Comparison of ENCODE assay signal across 8 cellular contexts in the genomic region with DNA sequence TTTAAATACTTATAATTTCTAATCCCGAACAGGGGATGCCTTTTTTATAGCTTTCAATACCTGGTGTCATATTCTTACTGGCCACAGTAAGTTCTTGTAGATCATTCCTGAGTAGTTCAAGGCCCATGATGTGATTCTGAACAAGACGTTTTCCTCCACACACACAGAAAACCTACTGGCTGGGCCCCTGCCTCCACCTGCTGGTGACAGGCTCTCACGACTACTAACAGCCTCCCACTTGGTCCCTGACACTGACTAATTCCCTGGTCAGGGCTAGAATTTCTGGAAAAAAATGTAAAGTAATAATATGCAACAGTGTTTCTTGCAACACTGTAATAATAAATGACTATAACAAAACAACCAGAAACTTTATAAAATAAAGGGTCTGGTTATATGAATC. TPM values are rescaled to one million over a fixed set of nuclear protein-coding genes. Genes with fewer than 3 reads are reported as not detected.
DNase-seq lines count a peak whose midpoint lies in the region; TF ChIP-seq lines count a peak whose summit lies in the region.

No MANE protein-coding gene starts in this region.

- H3K4me3 Mint-ChIP-seq in activated T-cell treated with anti-CD3 and anti-CD28 coated beads, Interleukin-2, amount 50 U/mL, for 24 hours, result no peak overlapping the region
- no peak overlapping the region for H3K4me3 Mint-ChIP-seq in osteocyte (ENCODE audit: unreplicated experiment)
- H3K4me3 Mint-ChIP-seq in activated T-helper 1 cell treated with anti-CD3 and anti-CD28 coated beads, Interleukin-12 subunit alpha, Interleukin-12 subunit beta, Interleukin-2, Interleukin-4 antibody, amounts not matched to agents 30 ng/mL and 10 ng/mL and 1 ng/mL, durations not matched to agents 14 hours and 24 hours and 36 hours, result no peak overlapping the region

- no peaks in the 10 kb centered on the region for H3K9me3 Mint-ChIP-seq in activated T-cell treated with anti-CD3 and anti-CD28 coated beads, Interleukin-2, amount 50 U/mL, for 24 hours
- H3K9me3 Mint-ChIP-seq in osteocyte (ENCODE audit: unreplicated experiment), result no peaks in the 10 kb centered on the region
- H3K9me3 Mint-ChIP-seq in activated T-helper 1 cell treated with anti-CD3 and anti-CD28 coated beads, Interleukin-12 subunit alpha, Interleukin-12 subunit beta, Interleukin-2, Interleukin-4 antibody, amounts not matched to agents 30 ng/mL and 10 ng/mL and 1 ng/mL, durations not matched to agents 14 hours and 24 hours and 36 hours, result no peaks in the 10 kb centered on the region

- no peaks in the 10 kb centered on the region for H3K4me1 ChIP-seq in HEK293 (ENCODE audit: control insufficient read depth, insufficient read depth, low read length)

- CTCF ChIA-PET in HEK293 (lab: Yijun Ruan, JAX), result interaction anchor here (0.6 to 7.6 kb wide), 64 partner anchors 9 to 685 kb away, joined by 3 to 203 read pairs (median 5); no protein-coding TSS in a partner anchor

- H3K27ac Mint-ChIP-seq in activated T-cell treated with anti-CD3 and anti-CD28 coated beads, Interleukin-2, amount 50 U/mL, for 24 hours, result no peak overlapping the region
- peak overlapping the region; percentile 63 for H3K27ac Mint-ChIP-seq in osteocyte (ENCODE audit: unreplicated experiment)
- H3K27ac Mint-ChIP-seq in activated T-helper 1 cell treated with anti-CD3 and anti-CD28 coated beads, Interleukin-12 subunit alpha, Interleukin-12 subunit beta, Interleukin-2, Interleukin-4 antibody, amounts not matched to agents 30 ng/mL and 10 ng/mL and 1 ng/mL, durations not matched to agents 14 hours and 24 hours and 36 hours, result no peak overlapping the region

- no peak overlapping the region for H3K27ac ChIP-seq in HEK293 (ENCODE audit: extremely low read depth, low read depth, low read length)

- peak; percentile 46 for DNase-seq in DMS53 treated with DMSO at 0.1 percent for 48 hours (lab: John Stamatoyannopoulos, UW; ENCODE audit: unreplicated experiment)
- peak; percentile 40 for DNase-seq in NCI-H345 (lab: John Stamatoyannopoulos, UW)
- peak; percentile 39 for DNase-seq in activated T-cell treated with anti-CD3 and anti-CD28 coated beads, Interleukin-2, amount 50 U/mL, for 24 hours
- DNase-seq in germinal center (ENCODE audit: low spot score), result peak; percentile 74
- DNase-seq in osteocyte (ENCODE audit: extremely low spot score, unreplicated experiment), result no peak
- no peak for DNase-seq in activated T-helper 1 cell treated with anti-CD3 and anti-CD28 coated beads, Interleukin-12 subunit alpha, Interleukin-12 subunit beta, Interleukin-2, Interleukin-4 antibody, amounts not matched to agents 30 ng/mL and 10 ng/mL and 1 ng/mL, durations not matched to agents 14 hours and 24 hours and 36 hours (ENCODE audit: low spot score)
- DNase-seq in NK-92 treated with Interleukin-12 subunit alpha and Interleukin-12 subunit beta, amount 100 ng/mL, for 24 hours (lab: John Stamatoyannopoulos, UW), result no peak

- H3K9me3 ChIP-seq in HEK293 (ENCODE audit: control insufficient read depth, insufficient read depth, low read depth, low read length), result no peaks in the 10 kb centered on the region

- no peaks in the 10 kb centered on the region for H3K27me3 Mint-ChIP-seq in activated T-cell treated with anti-CD3 and anti-CD28 coated beads, Interleukin-2, amount 50 U/mL, for 24 hours
- no peaks in the 10 kb centered on the region for H3K27me3 Mint-ChIP-seq in osteocyte (ENCODE audit: unreplicated experiment)
- no peaks in the 10 kb centered on the region for H3K27me3 Mint-ChIP-seq in activated T-helper 1 cell treated with anti-CD3 and anti-CD28 coated beads, Interleukin-12 subunit alpha, Interleukin-12 subunit beta, Interleukin-2, Interleukin-4 antibody, amounts not matched to agents 30 ng/mL and 10 ng/mL and 1 ng/mL, durations not matched to agents 14 hours and 24 hours and 36 hours (ENCODE audit: insufficient read depth)

- TF ChIP-seq CTCF in HEK293 (tag by site-specific recombination; IDR thresholded peaks at IDR 0.05) (peak; percentile 58), osteocyte (IDR thresholded peaks at IDR 0.05) (peak; percentile 84)

- peaks cover 0 to 30% of the 10 kb centered on the region in 2 experiments; a peak in 1 of 3 replicates for H3K36me3 ChIP-seq in HEK293 (ENCODE audit: control insufficient read depth in 2 of 2, insufficient read depth in 1 of 2, low read length in 2 of 2)

- POLR2A ChIA-PET in HEK293 (lab: Yijun Ruan, JAX), result no interaction called here

- intact Hi-C loops in activated T-helper 1 cell treated with anti-CD3 and anti-CD28 coated beads, Interleukin-12 subunit alpha, Interleukin-12 subunit beta, Interleukin-2, Interleukin-4 antibody, amounts not matched to agents 30 ng/mL and 10 ng/mL and 1 ng/mL, durations not matched to agents 14 hours and 24 hours and 36 hours (cut with micrococcal nuclease), result loop anchor here (1.0 to 10.0 kb wide), 3 partner anchors 188 to 534 kb away; no protein-coding TSS in a partner anchor

- H3K4me3 ChIP-seq in HEK293 (ENCODE audit: low read depth, low read length), result no peak overlapping the region

- peaks cover 80% of the 10 kb centered on the region for H3K36me3 Mint-ChIP-seq in activated T-cell treated with anti-CD3 and anti-CD28 coated beads, Interleukin-2, amount 50 U/mL, for 24 hours (ENCODE audit: low read depth)
- H3K36me3 Mint-ChIP-seq in osteocyte (ENCODE audit: unreplicated experiment), result peaks cover 16% of the 10 kb centered on the region
- peaks cover 10% of the 10 kb centered on the region for H3K36me3 Mint-ChIP-seq in activated T-helper 1 cell treated with anti-CD3 and anti-CD28 coated beads, Interleukin-12 subunit alpha, Interleukin-12 subunit beta, Interleukin-2, Interleukin-4 antibody, amounts not matched to agents 30 ng/mL and 10 ng/mL and 1 ng/mL, durations not matched to agents 14 hours and 24 hours and 36 hours (ENCODE audit: low read depth)

- peaks cover 4% of the 10 kb centered on the region for H3K4me1 Mint-ChIP-seq in activated T-cell treated with anti-CD3 and anti-CD28 coated beads, Interleukin-2, amount 50 U/mL, for 24 hours (ENCODE audit: low read depth)
- peaks cover 12% of the 10 kb centered on the region for H3K4me1 Mint-ChIP-seq in osteocyte (ENCODE audit: unreplicated experiment)
- H3K4me1 Mint-ChIP-seq in activated T-helper 1 cell treated with anti-CD3 and anti-CD28 coated beads, Interleukin-12 subunit alpha, Interleukin-12 subunit beta, Interleukin-2, Interleukin-4 antibody, amounts not matched to agents 30 ng/mL and 10 ng/mL and 1 ng/mL, durations not matched to agents 14 hours and 24 hours and 36 hours (ENCODE audit: low read depth), result no peaks in the 10 kb centered on the region

TF ChIP-seq in HEK293, 187 proteins besides CTCF, POLR2A, EP300 and RAD21:
- TF ChIP-seq ZNF654 (tag by site-specific recombination; IDR thresholded peaks at IDR 0.05; ENCODE audit: low read depth), result peak; percentile 71
- TF ChIP-seq, protein P1, sequence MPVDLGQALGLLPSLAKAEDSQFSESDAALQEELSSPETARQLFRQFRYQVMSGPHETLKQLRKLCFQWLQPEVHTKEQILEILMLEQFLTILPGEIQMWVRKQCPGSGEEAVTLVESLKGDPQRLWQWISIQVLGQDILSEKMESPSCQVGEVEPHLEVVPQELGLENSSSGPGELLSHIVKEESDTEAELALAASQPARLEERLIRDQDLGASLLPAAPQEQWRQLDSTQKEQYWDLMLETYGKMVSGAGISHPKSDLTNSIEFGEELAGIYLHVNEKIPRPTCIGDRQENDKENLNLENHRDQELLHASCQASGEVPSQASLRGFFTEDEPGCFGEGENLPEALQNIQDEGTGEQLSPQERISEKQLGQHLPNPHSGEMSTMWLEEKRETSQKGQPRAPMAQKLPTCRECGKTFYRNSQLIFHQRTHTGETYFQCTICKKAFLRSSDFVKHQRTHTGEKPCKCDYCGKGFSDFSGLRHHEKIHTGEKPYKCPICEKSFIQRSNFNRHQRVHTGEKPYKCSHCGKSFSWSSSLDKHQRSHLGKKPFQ (tag by site-specific recombination; IDR thresholded peaks at IDR 0.05), result no peak
TF ChIP-seq in HEK293: peak in this region for 1.

RNA-seq across cellular contexts. Expression of a gene that starts 50.4 kb away (rescaled TPM):
- 2.4 and 2.7 TPM in 2 replicates for total RNA-seq in osteocyte
- not detected in 2 replicates for total RNA-seq in activated T-helper 1 cell treated with anti-CD3 and anti-CD28 coated beads, Interleukin-12 subunit alpha, Interleukin-12 subunit beta, Interleukin-2, Interleukin-4 antibody, amounts not matched to agents 30 ng/mL and 10 ng/mL and 1 ng/mL, durations not matched to agents 14 hours and 24 hours and 36 hours

Comparison
In these comparisons a context has a peak if more than half of its experiments do, and no peak if none do; other contexts are left out.
1. DNase-seq: peak in DMS53 treated with DMSO at 0.1 percent for 48 hours (single experiment), NCI-H345 (single experiment), activated T-cell treated with anti-CD3 and anti-CD28 coated beads, Interleukin-2, amount 50 U/mL, for 24 hours (single experiment) and germinal center (single experiment); none in osteocyte (single experiment), activated T-helper 1 cell treated with anti-CD3 and anti-CD28 coated beads, Interleukin-12 subunit alpha, Interleukin-12 subunit beta, Interleukin-2, Interleukin-4 antibody, amounts not matched to agents 30 ng/mL and 10 ng/mL and 1 ng/mL, durations not matched to agents 14 hours and 24 hours and 36 hours (single experiment) and NK-92 treated with Interleukin-12 subunit alpha and Interleukin-12 subunit beta, amount 100 ng/mL, for 24 hours (single experiment).